In genomic region chr16:4963527-4963926, GRCh38 we compare ENCODE assay signal across 5 cellular contexts. TPM values are rescaled to one million over a fixed set of nuclear protein-coding genes. Genes with fewer than 3 reads are reported as not detected.
"Had no signal": no experiment of that assay in that cellular context is flagged by ENCODE, and none has a peak within 500 bp of the region (broad histone marks: within the 10 kb centered on the region; RNA-seq: fewer than 3 reads in every experiment).

No MANE protein-coding gene starts in this region.

RNA-seq across cellular contexts. Expression of gene SEC14L5, which starts 5.4 kb away (rescaled TPM):
- total RNA-seq: activated B cell treated with CpG ODN at 0.5 μM for 24 hours; activated T-cell treated with anti-CD3 and anti-CD28 coated beads, Interleukin-2, amount 50 U/mL, for 4 hours; foreskin keratinocyte; T-helper 2 cell treated with Interferon-gamma antibody and Interleukin-4, amounts not matched to agents 100 ng/mL and 5 ng/mL, for 36 hours had no signal
- polyA plus RNA-seq: foreskin keratinocyte had no signal

RNA-seq across cellular contexts. Expression of gene PPL, which starts 26.6 kb away (rescaled TPM):
- total RNA-seq: activated T-helper 17 cell treated with anti-CD3 and anti-CD28 coated beads, Interleukin-2, amount 50 U/mL, for 72 hours; T-helper 2 cell treated with Interferon-gamma antibody and Interleukin-4, amounts not matched to agents 100 ng/mL and 5 ng/mL, for 36 hours had no signal
